ENCODE assay signal across 18 cellular contexts in genomic region chr1:236083650-236084385, GRCh38. TPM values are rescaled to one million over a fixed set of nuclear protein-coding genes. Genes with fewer than 3 reads are reported as not detected.
DNase-seq lines count a peak whose midpoint lies in the region; ATAC-seq and TF ChIP-seq lines count a peak whose summit lies in the region.
"Had no signal": no experiment of that assay in that cellular context is flagged by ENCODE, and none has a peak within 500 bp of the region (broad histone marks: within the 10 kb centered on the region; RNA-seq: fewer than 3 reads in every experiment).

No MANE protein-coding gene starts in this region.

- H3K27me3 Mint-ChIP-seq in MCF 10A (ENCODE audit: insufficient read depth, unreplicated experiment) (no peaks in the 10 kb centered on the region), chondrocyte (ENCODE audit: low read depth) (no peaks in the 10 kb centered on the region)
- H3K27me3 Mint-ChIP-seq: central memory CD8-positive, alpha-beta T cell had no signal

- TF ChIP-seq CTCF in MCF 10A (IDR thresholded peaks at IDR 0.05; ENCODE audit: unreplicated experiment) = no peak
- TF ChIP-seq CTCF in breast epithelium (IDR thresholded peaks at IDR 0.05) = no peak
- TF ChIP-seq CTCF in fibroblast of villous mesenchyme (IDR thresholded peaks at IDR 0.05; ENCODE audit: insufficient read depth, low read depth, low read length) = no peak
- TF ChIP-seq CTCF in chondrocyte (IDR thresholded peaks at IDR 0.05) = no peak

- H3K4me3 ChIP-seq in breast epithelium (no peak overlapping the region), fibroblast of villous mesenchyme (ENCODE audit: low read depth, low read length) (no peak overlapping the region)
- H3K4me3 ChIP-seq: MG63, vagina had no signal

- peaks cover 11% of the 10 kb centered on the region for H3K4me1 Mint-ChIP-seq in MCF 10A (ENCODE audit: insufficient read depth, unreplicated experiment)
- no peaks in the 10 kb centered on the region for H3K4me1 Mint-ChIP-seq in chondrocyte (ENCODE audit: low read depth)
- H3K4me1 Mint-ChIP-seq: central memory CD8-positive, alpha-beta T cell had no signal

- intact Hi-C loops in MCF 10A (cut with micrococcal nuclease) = loop anchor here (10.0 kb wide), 1 partner anchor 569 kb away; no protein-coding TSS in a partner anchor
- intact Hi-C loops in breast epithelium (cut with DNase I; ENCODE audit: low total_unique reads) = no loop called here

- POLR2A ChIA-PET in MCF 10A (lab: Yijun Ruan, JAX) = interaction anchor here (0.6 to 3.2 kb wide), 11 partner anchors 16 to 320 kb away, joined by 3 to 24 read pairs (median 4); no protein-coding TSS in a partner anchor

- BruUV-seq in MCF 10A (replicated peaks; lab: Mats Ljungman, UMichigan) = no TSS peak

- H3K27ac ChIP-seq in breast epithelium = no peak overlapping the region
- H3K27ac ChIP-seq: neutrophil, vagina had no signal

- peak; percentile 34 for DNase-seq in MCF 10A (ENCODE audit: unreplicated experiment)
- no peak for DNase-seq in breast epithelium (ENCODE audit: low spot score in 2 of 2)
- DNase-seq in fibroblast of villous mesenchyme (ENCODE audit: low read depth) = peak; percentile 53
- DNase-seq in stimulated activated naive CD8-positive, alpha-beta T cell treated with anti-CD3 and anti-CD28 coated beads, Interleukin-15, Interleukin-2, amounts not matched to agents 100 U/mL and 50 U/mL, for 24 hours = no peak
- no peak for DNase-seq in NCI-H446 (lab: John Stamatoyannopoulos, UW)
- no peak for DNase-seq in SK-N-DZ (ENCODE audit: low spot score)
- no peak for DNase-seq in chondrocyte (ENCODE audit: low spot score)
- DNase-seq: activated T-cell treated with anti-CD3 and anti-CD28 coated beads, Interleukin-2, amount 50 U/mL, for 1 hour; AML-193; EL; foreskin melanocyte; kidney; MG63; NCI-H524 had no signal

- H3K27ac Mint-ChIP-seq in MCF 10A (ENCODE audit: low read depth, unreplicated experiment) = peak overlapping the region; percentile 17
- H3K27ac Mint-ChIP-seq in chondrocyte (ENCODE audit: unreplicated experiment) = no peak overlapping the region

- CTCF ChIA-PET in MCF 10A (lab: Yijun Ruan, JAX) = interaction anchor here (0.6 to 1.1 kb wide), 6 partner anchors 14 to 1194 kb away, joined by 3 to 4 read pairs (median 3); partner anchors contain the start of gene NID1

- H3K4me3 Mint-ChIP-seq in MCF 10A (ENCODE audit: unreplicated experiment) = peak overlapping the region; percentile 58
- H3K4me3 Mint-ChIP-seq in chondrocyte (ENCODE audit: unreplicated experiment) = no peak overlapping the region
- H3K4me3 Mint-ChIP-seq: central memory CD8-positive, alpha-beta T cell had no signal

- no peaks in the 10 kb centered on the region for H3K27me3 ChIP-seq in breast epithelium
- H3K27me3 ChIP-seq: MG63, vagina had no signal

- H3K4me1 ChIP-seq in breast epithelium = no peaks in the 10 kb centered on the region
- H3K4me1 ChIP-seq: vagina had no signal

- TF ChIP-seq POLR2A in breast epithelium (IDR thresholded peaks at IDR 0.05) = no peak

- no peaks in the 10 kb centered on the region for H3K36me3 Mint-ChIP-seq in MCF 10A (ENCODE audit: insufficient read depth, unreplicated experiment)
- no peaks in the 10 kb centered on the region for H3K36me3 Mint-ChIP-seq in chondrocyte (ENCODE audit: low read depth)

- H3K9me3 ChIP-seq in breast epithelium = no peaks in the 10 kb centered on the region
- H3K9me3 ChIP-seq: MG63, neutrophil, vagina had no signal

- H3K36me3 ChIP-seq in breast epithelium = no peaks in the 10 kb centered on the region
- H3K36me3 ChIP-seq: MG63, neutrophil, vagina had no signal

- H3K9me3 Mint-ChIP-seq in MCF 10A (ENCODE audit: unreplicated experiment) (no peaks in the 10 kb centered on the region), chondrocyte (ENCODE audit: low read depth) (peaks cover 3% of the 10 kb centered on the region)
- H3K9me3 Mint-ChIP-seq: central memory CD8-positive, alpha-beta T cell had no signal

- peak; percentile 63 for ATAC-seq in SK-N-SH treated with all-trans-retinoic acid at 6 μM for 48 hours
- ATAC-seq in stimulated activated naive CD8-positive, alpha-beta T cell treated with anti-CD3 and anti-CD28 coated beads, Interleukin-15, Interleukin-2, amounts not matched to agents 100 U/mL and 50 U/mL, for 24 hours = peak; percentile 40

TF ChIP-seq in SK-N-SH treated with all-trans-retinoic acid at 6 μM for 48 hours, 23 proteins besides CTCF, POLR2A, EP300 and RAD21:
- no peak for TF ChIP-seq CSDC2 (CRISPR knock-in tag; IDR thresholded peaks at IDR 0.05)

RNA-seq across cellular contexts. Expression of gene NID1, which starts 18.9 kb away (rescaled TPM):
- 0.10 and 0.16 TPM in 2 replicates for total RNA-seq in MCF 10A (2022)
- total RNA-seq in breast epithelium = 100 to 1,000 TPM in 2 of 3 donors, 10 to 100 TPM in 1; 60.3 to 288 (median 154) TPM
- 204 and 211 TPM in 2 replicates for total RNA-seq in fibroblast of villous mesenchyme
- polyA plus RNA-seq in SK-N-DZ (2014; cell fraction: cytosol; rRNA removed) = 0.14 and 0.27 TPM in 2 replicates
- not detected in 2 replicates for polyA plus RNA-seq in SK-N-DZ (2014; cell fraction: nucleus; rRNA removed)
- total RNA-seq in chondrocyte = 73.0 to 102 TPM (median 99.1 TPM) in 3 replicates

RNA-seq across cellular contexts. Expression of gene GPR137B, which starts 58.5 kb away (rescaled TPM):
- total RNA-seq in MCF 10A (2022) (8.4 and 15.0 TPM in 2 replicates), breast epithelium (10 to 100 TPM; 24.1 to 29.6 (median 25.6) TPM), fibroblast of villous mesenchyme (11.6 and 13.0 TPM in 2 replicates), chondrocyte (12.2 to 13.4 TPM (median 13.1 TPM) in 3 replicates)
- polyA plus RNA-seq in SK-N-DZ (2014; cell fraction: cytosol; rRNA removed) = 1.2 and 2.2 TPM in 2 replicates
- polyA plus RNA-seq in SK-N-DZ (2014; cell fraction: nucleus; rRNA removed) = 2.3 and 4.5 TPM in 2 replicates

Comparison
In these comparisons a context has a peak if more than half of its experiments do, and no peak if none do; other contexts are left out.
1. DNase-seq: peak in MCF 10A (single experiment) and fibroblast of villous mesenchyme (single experiment); none in breast epithelium (0 of 2), stimulated activated naive CD8-positive, alpha-beta T cell treated with anti-CD3 and anti-CD28 coated beads, Interleukin-15, Interleukin-2, amounts not matched to agents 100 U/mL and 50 U/mL, for 24 hours (single experiment), NCI-H446 (0 of 2), SK-N-DZ (single experiment) and chondrocyte (single experiment).
2. RNA of gene NID1, which starts 18.9 kb away (total RNA-seq): 204 to 211 TPM in fibroblast of villous mesenchyme, 60.3 to 288 TPM in breast epithelium and 73.0 to 102 TPM in chondrocyte; 0.10 to 0.16 TPM in MCF 10A; every median in the first group is over 10 times any median in the second.